ENCODE assay signal across 20 cellular contexts in the genomic region with DNA sequence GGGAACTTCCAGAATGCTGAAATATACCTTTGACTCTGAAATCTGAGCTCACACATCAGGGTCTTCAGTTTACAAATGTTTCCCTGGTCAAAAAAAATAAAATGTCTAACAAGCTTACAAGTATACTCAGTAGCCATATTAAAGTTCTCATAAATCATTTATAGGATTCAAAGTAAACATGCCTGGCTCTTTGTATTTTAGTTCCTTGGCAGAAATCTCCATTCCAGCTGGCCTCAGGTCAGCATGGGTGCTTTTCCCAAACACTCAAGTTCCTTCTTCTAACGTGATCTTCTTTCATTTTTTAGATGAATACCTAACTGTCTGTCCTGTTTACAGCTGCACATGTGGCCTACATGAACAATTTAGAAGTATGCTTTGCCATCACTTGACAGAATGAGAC.
A peak's percentile ranks its signal among the peaks of the same experiment; 100 is the strongest.
DNase-seq lines count a peak whose midpoint lies in the region; TF ChIP-seq lines count a peak whose summit lies in the region.
"Had no signal": no experiment of that assay in that cellular context is flagged by ENCODE, and none has a peak within 500 bp of the region (broad histone marks: within the 10 kb centered on the region; RNA-seq: fewer than 3 reads in every experiment).

No MANE protein-coding gene starts in this region.

- intact Hi-C loops in esophagus muscularis mucosa (cut with DNase I) = no loop called here

- H3K36me3 ChIP-seq in esophagus muscularis mucosa (no peaks in the 10 kb centered on the region), Karpas-422 (ENCODE audit: insufficient read depth, low read length) (no peaks in the 10 kb centered on the region)

- peak overlapping the region; percentile 91 for H3K27ac ChIP-seq in VCaP
- H3K27ac ChIP-seq in esophagus muscularis mucosa (replicated peaks in 1 of 4) = no peak overlapping the region
- H3K27ac ChIP-seq in Karpas-422 (ENCODE audit: low read length) = no peak overlapping the region
- H3K27ac ChIP-seq: 22Rv1 had no signal

- H3K9me3 ChIP-seq in esophagus muscularis mucosa (no peaks in the 10 kb centered on the region), Karpas-422 (ENCODE audit: low read length) (no peaks in the 10 kb centered on the region)

- H3K79me2 ChIP-seq in Karpas-422 (ENCODE audit: low read length) = no peaks in the 10 kb centered on the region

- H3K27me3 ChIP-seq in esophagus muscularis mucosa = no peaks in the 10 kb centered on the region
- H3K27me3 ChIP-seq in Karpas-422 (ENCODE audit: low read length) = no peaks in the 10 kb centered on the region

- 15% methylated on average over 1 of the region's 1 CpG for WGBS in esophagus muscularis mucosa

- no peak overlapping the region for H3K4me2 ChIP-seq in Karpas-422 (ENCODE audit: low read depth, low read length, poor library complexity, severe bottlenecking)

- H3K4me3 ChIP-seq in esophagus muscularis mucosa (no peak overlapping the region), Karpas-422 (ENCODE audit: low read length) (no peak overlapping the region)
- H3K4me3 ChIP-seq: GM12878 had no signal

- TF ChIP-seq CTCF in VCaP (conservative IDR thresholded peaks at IDR 0.05) (no peak), esophagus muscularis mucosa (IDR thresholded peaks at IDR 0.05) (no peak)

- no peaks in the 10 kb centered on the region for H3K9me2 ChIP-seq in Karpas-422 (replicated peaks; ENCODE audit: insufficient read depth, low read length)

- no peak for TF ChIP-seq POLR2A in esophagus muscularis mucosa (IDR thresholded peaks at IDR 0.05; ENCODE audit: low read depth)

- H3K4me1 ChIP-seq in esophagus muscularis mucosa (peaks cover 0 to 12% (median 10%) of the 10 kb centered on the region in 4 donors), Karpas-422 (ENCODE audit: low read length) (no peaks in the 10 kb centered on the region)

- no peak overlapping the region for H3K9ac ChIP-seq in Karpas-422 (ENCODE audit: low read length)

- DNase-seq in NCI-H1105 treated with DMSO at 0.1 percent for 48 hours (lab: John Stamatoyannopoulos, UW) (peak; percentile 12), NCI-H1105 (lab: John Stamatoyannopoulos, UW) (no peak), myocyte (ENCODE audit: low read depth) (peak; percentile 13), putamen (ENCODE audit: low spot score) (no peak), esophagus muscularis mucosa (ENCODE audit: extremely low spot score) (no peak), Karpas-422 (no peak), A172 (ENCODE audit: low spot score) (no peak)
- DNase-seq: DMS79, H9, MM.1S, NCI-H1048, NCI-H2029 treated with DMSO at 0.1 percent for 48 hours, NCI-H2171, NCI-H345, NCI-H524 treated with DMSO at 0.1 percent for 48 hours, NCI-H82, SIG-M5 had no signal

- no peaks in the 10 kb centered on the region for H4K20me1 ChIP-seq in Karpas-422 (ENCODE audit: insufficient read depth, low read depth, low read length)

- H2AFZ ChIP-seq in Karpas-422 (ENCODE audit: low read length) = no peak overlapping the region

- no peak for TF ChIP-seq EP300 in esophagus muscularis mucosa (IDR thresholded peaks at IDR 0.05)

Comparison
In these comparisons a context has a peak if more than half of its experiments do, and no peak if none do; other contexts are left out.
1. DNase-seq: peak in NCI-H1105 treated with DMSO at 0.1 percent for 48 hours (single experiment) and myocyte (single experiment); none in NCI-H1105 (single experiment), putamen (single experiment), esophagus muscularis mucosa (single experiment), Karpas-422 (single experiment) and A172 (single experiment).